ENCODE assay signal across 8 cellular contexts in the genomic region with DNA sequence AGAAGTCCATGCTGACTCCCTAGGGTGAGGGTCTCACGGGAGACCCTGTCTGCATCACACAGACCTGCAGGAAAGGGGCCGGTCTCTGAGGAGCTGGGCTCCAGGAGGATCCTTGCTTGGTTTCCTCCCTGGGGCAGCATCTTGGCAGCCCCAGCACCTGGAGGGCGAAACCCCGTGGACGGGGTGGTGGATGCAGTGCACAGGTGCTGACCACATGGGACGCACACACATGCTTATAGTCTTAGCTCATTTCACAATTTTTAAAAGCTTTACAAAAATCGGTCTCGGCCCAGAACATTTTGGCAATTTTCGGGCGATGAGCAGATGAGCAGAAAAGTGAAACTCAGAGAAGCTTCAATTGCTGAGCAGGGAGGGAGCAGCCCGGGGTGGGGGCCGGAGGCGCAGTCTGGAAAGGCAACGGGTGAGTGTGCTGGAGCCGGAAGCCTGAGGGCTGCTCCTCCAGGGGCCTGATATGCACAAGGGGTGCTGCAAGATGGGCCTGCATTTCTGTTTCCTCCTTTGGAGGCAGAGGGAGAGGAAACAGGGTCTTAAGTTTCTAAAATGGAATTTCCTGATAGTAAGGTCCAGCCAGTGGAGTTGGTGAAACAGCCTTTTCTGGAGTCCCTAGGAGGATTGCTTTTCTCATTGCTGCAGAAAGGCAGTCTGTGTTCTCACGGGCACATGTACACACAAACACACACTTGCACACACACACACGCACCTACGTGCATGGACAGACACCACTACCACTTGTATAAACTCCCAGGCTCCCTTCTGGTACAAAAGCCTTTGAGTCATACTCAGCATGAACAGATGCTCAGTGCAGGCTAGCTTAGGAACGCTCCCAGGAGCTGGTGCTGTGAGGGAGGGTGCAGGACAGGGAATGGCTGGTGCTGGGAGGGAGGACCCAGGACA.
DNase-seq lines count a peak whose midpoint lies in the region; ATAC-seq and TF ChIP-seq lines count a peak whose summit lies in the region.

No MANE protein-coding gene starts in this region.

- peaks cover 6% of the 10 kb centered on the region for H3K4me1 Mint-ChIP-seq in MCF 10A (ENCODE audit: insufficient read depth, unreplicated experiment)

- DNase-seq in MCF 10A (ENCODE audit: unreplicated experiment) (peak; percentile 47), mammary epithelial cell (no peak), HUDEP-2 (lab: John Stamatoyannopoulos, UW; ENCODE audit: unreplicated experiment in 76 of 76) (no peak)

- POLR2A ChIA-PET in MCF 10A (lab: Yijun Ruan, JAX) = no interaction called here

- H3K9ac ChIP-seq in mammary epithelial cell (ENCODE audit: insufficient read depth, low read length) = no peak overlapping the region
- no peak overlapping the region for H3K9ac ChIP-seq in duodenal mucosa (ENCODE audit: low read depth in 1 of 2, low read length in 2 of 2)
- peak overlapping the region in 2 of 3 donors; percentile 33 to 45 for H3K9ac ChIP-seq in skeletal muscle tissue (ENCODE audit: low read depth in 1 of 3, low read length in 3 of 3)

- H3K4me3 ChIP-seq in mammary epithelial cell (replicated peaks in 1 of 3; ENCODE audit: insufficient read depth in 1 of 3, low read depth in 2 of 3, low read length in 3 of 3) = no peak overlapping the region
- H3K4me3 ChIP-seq in duodenal mucosa (ENCODE audit: low read depth in 1 of 2, low read length in 2 of 2) = peak overlapping the region; percentile 16 to 30
- peak overlapping the region in 2 of 3 donors; percentile 47 to 51 for H3K4me3 ChIP-seq in skeletal muscle tissue (ENCODE audit: low read length in 3 of 3)

- H3K9me3 Mint-ChIP-seq in MCF 10A (ENCODE audit: unreplicated experiment) = no peaks in the 10 kb centered on the region

- intact Hi-C loops in MCF 10A (cut with micrococcal nuclease) (no loop called here), mammary epithelial cell (cut with micrococcal nuclease) (no loop called here)

- H3K4me1 ChIP-seq in mammary epithelial cell (ENCODE audit: insufficient read depth, low read length) (peaks cover 3% of the 10 kb centered on the region), duodenal mucosa (ENCODE audit: control insufficient read depth in 1 of 2, insufficient read depth in 2 of 2, low read length in 2 of 2) (no peaks in the 10 kb centered on the region), skeletal muscle tissue (ENCODE audit: control insufficient read depth in 3 of 3, insufficient read depth in 3 of 3, low read length in 3 of 3) (peaks cover 17 to 22% (median 21%) of the 10 kb centered on the region in 3 donors)

- in situ Hi-C loops in mammary epithelial cell (cut with MboI; ENCODE audit: low sequenced_read_pairs in 2 of 2) = no loop called here

- no peaks in the 10 kb centered on the region for H3K79me2 ChIP-seq in mammary epithelial cell (ENCODE audit: insufficient read depth, low read length)

- H3K36me3 Mint-ChIP-seq in MCF 10A (ENCODE audit: insufficient read depth, unreplicated experiment) = peaks cover 7% of the 10 kb centered on the region

- dilution Hi-C loops in mammary epithelial cell (cut with HindIII; ENCODE audit: low sequenced_read_pairs) = no loop called here

- no peak overlapping the region for H3K4me3 Mint-ChIP-seq in MCF 10A (ENCODE audit: unreplicated experiment)

- no peaks in the 10 kb centered on the region for H3K27me3 Mint-ChIP-seq in MCF 10A (ENCODE audit: insufficient read depth, unreplicated experiment)

- H3K9me3 ChIP-seq in mammary epithelial cell (replicated peaks; ENCODE audit: insufficient read depth, low read length) (peaks cover 9% of the 10 kb centered on the region), KOPT-K1 (ENCODE audit: insufficient read depth, low read length, poor library complexity, severe bottlenecking) (no peaks in the 10 kb centered on the region), duodenal mucosa (ENCODE audit: control insufficient read depth in 1 of 2, low read length in 2 of 2) (peaks cover 0 to 3% of the 10 kb centered on the region in 2 donors), skeletal muscle tissue (ENCODE audit: control insufficient read depth in 3 of 3, low read length in 3 of 3) (peaks cover 0 to 2% (median 0%) of the 10 kb centered on the region in 3 donors)

- WGBS in mammary epithelial cell (ENCODE audit: low coverage, missing lambda C conversion rate) = 66% methylated on average over 14 of the region's 19 CpGs

- H2AFZ ChIP-seq in mammary epithelial cell (ENCODE audit: low read depth, low read length) = no peak overlapping the region

- H3K27ac Mint-ChIP-seq in MCF 10A (ENCODE audit: low read depth, unreplicated experiment) = no peak overlapping the region

- CTCF ChIA-PET in MCF 10A (lab: Yijun Ruan, JAX) = interaction anchor here (0.5 to 1.0 kb wide), 2 partner anchors 95 to 130 kb away, joined by 3 read pairs; no protein-coding TSS in a partner anchor
- CTCF ChIA-PET in mammary epithelial cell (lab: Charles Lee; ENCODE audit: low non-redundant PET) = no interaction called here

- H3K36me3 ChIP-seq in mammary epithelial cell (ENCODE audit: insufficient read depth, low read length) (no peaks in the 10 kb centered on the region), KOPT-K1 (ENCODE audit: insufficient read depth, low read length) (peaks cover 17% of the 10 kb centered on the region; the same call in 1 of the 2 replicates), duodenal mucosa (ENCODE audit: control insufficient read depth in 1 of 2, insufficient read depth in 2 of 2, low read length in 2 of 2) (peaks cover 0 to 5% of the 10 kb centered on the region in 2 donors), skeletal muscle tissue (ENCODE audit: control insufficient read depth in 3 of 3, insufficient read depth in 3 of 3, low read length in 3 of 3) (peaks cover 3 to 9% (median 4%) of the 10 kb centered on the region in 3 donors)

- no peak for TF ChIP-seq CTCF in MCF 10A (IDR thresholded peaks at IDR 0.05; ENCODE audit: unreplicated experiment)
- TF ChIP-seq CTCF in mammary epithelial cell (conservative IDR thresholded peaks at IDR 0.05 in 1 of 2, IDR thresholded peaks at IDR 0.05 in 1 of 2; ENCODE audit: extremely low read depth in 1 of 2, insufficient read depth in 1 of 2, low read depth in 1 of 2, low read length in 2 of 2) = no peak

- no peak for ATAC-seq in GM21515 (IDR thresholded peaks at IDR 0.05; ENCODE audit: unreplicated experiment)
- ATAC-seq in GM18873 (IDR thresholded peaks at IDR 0.05; ENCODE audit: low FRiP score, unreplicated experiment) = no peak

- no peak overlapping the region for H3K4me2 ChIP-seq in mammary epithelial cell (ENCODE audit: insufficient read depth, low read depth, low read length)

- no peaks in the 10 kb centered on the region for H4K20me1 ChIP-seq in mammary epithelial cell (ENCODE audit: insufficient read depth, low read length)

- no TSS peak for BruUV-seq in MCF 10A (replicated peaks; lab: Mats Ljungman, UMichigan)
- BruUV-seq in mammary epithelial cell (replicated peaks; lab: Mats Ljungman, UMichigan) = no TSS peak

- H3K27me3 ChIP-seq in mammary epithelial cell (ENCODE audit: insufficient read depth, low read length) = no peaks in the 10 kb centered on the region
- H3K27me3 ChIP-seq in duodenal mucosa (ENCODE audit: control insufficient read depth in 1 of 2, insufficient read depth in 2 of 2, low read length in 2 of 2) = no peaks in the 10 kb centered on the region
- peaks cover 10 to 22% (median 17%) of the 10 kb centered on the region in 3 donors for H3K27me3 ChIP-seq in skeletal muscle tissue (ENCODE audit: control insufficient read depth in 3 of 3, insufficient read depth in 3 of 3, low read length in 3 of 3)

- H3K27ac ChIP-seq in mammary epithelial cell (ENCODE audit: insufficient read depth, low read depth, low read length) (no peak overlapping the region), KOPT-K1 (ENCODE audit: low read depth, low read length, poor library complexity, severe bottlenecking) (peak overlapping the region; percentile 52), duodenal mucosa (ENCODE audit: low read depth, low read length) (no peak overlapping the region), skeletal muscle tissue (ENCODE audit: low read depth, low read length) (no peak overlapping the region)

Comparison
In these comparisons a context has a peak if more than half of its experiments do, and no peak if none do; other contexts are left out.
1. H3K4me3 ChIP-seq: peak in duodenal mucosa (2 of 2) and skeletal muscle tissue (2 of 3); none in mammary epithelial cell (0 of 3).
2. H3K9ac ChIP-seq: peak in skeletal muscle tissue (2 of 3); none in mammary epithelial cell (single experiment) and duodenal mucosa (0 of 2).